Comparison of ENCODE assay signal across 24 cellular contexts in genomic region chr7:107605223-107605815, GRCh38. TPM values are rescaled to one million over a fixed set of nuclear protein-coding genes. Genes with fewer than 3 reads are reported as not detected.
"Had no signal": no experiment of that assay in that cellular context is flagged by ENCODE, and none has a peak within 500 bp of the region (broad histone marks: within the 10 kb centered on the region; RNA-seq: fewer than 3 reads in every experiment).

No MANE protein-coding gene starts in this region.

- H3K79me2 ChIP-seq: parathyroid adenoma had no signal

- H3K9me3 Mint-ChIP-seq: central memory CD8-positive, alpha-beta T cell; naive B cell; stimulated activated naive CD8-positive, alpha-beta T cell treated with anti-CD3 and anti-CD28 coated beads, Interleukin-15, Interleukin-2, amounts not matched to agents 100 ng/mL and 50 ng/mL, for 24 hours; T-helper 2 cell treated with Interferon-gamma antibody and Interleukin-4, amounts not matched to agents 5 μg/mL and 100 μg/mL, for 36 hours had no signal

- H3K27me3 ChIP-seq: ascending aorta, breast epithelium, tibial artery had no signal

- ATAC-seq: left lobe of liver, right cardiac atrium had no signal

- H3K36me3 ChIP-seq: breast epithelium had no signal

- H3K4me3 Mint-ChIP-seq: central memory CD8-positive, alpha-beta T cell; naive B cell; stimulated activated naive CD8-positive, alpha-beta T cell treated with anti-CD3 and anti-CD28 coated beads, Interleukin-15, Interleukin-2, amounts not matched to agents 100 ng/mL and 50 ng/mL, for 24 hours; T-helper 2 cell treated with Interferon-gamma antibody and Interleukin-4, amounts not matched to agents 5 μg/mL and 100 μg/mL, for 36 hours had no signal

- H2AFZ ChIP-seq: parathyroid adenoma had no signal

- DNase-seq: activated CD4-positive, CD25-positive, alpha-beta regulatory T cell treated with anti-CD3 and anti-CD28 coated beads, Interleukin-2, amount 50 U/mL, for 72 hours; activated CD8-positive, alpha-beta memory T cell treated with anti-CD3 and anti-CD28 coated beads, Interleukin-2, amount 50 U/mL, for 48 hours; activated effector memory CD4-positive, alpha-beta T cell treated with anti-CD3 and anti-CD28 coated beads, Interleukin-2, amount 50 U/mL, for 16 hours; activated naive CD4-positive, alpha-beta T cell treated with anti-CD3 and anti-CD28 coated beads, Interleukin-2, amount 50 U/mL, for 16 hours; activated T-cell treated with anti-CD3 and anti-CD28 coated beads, Interleukin-2, amount 50 U/mL, for 48 hours; cortex of kidney; effector CD4-positive, alpha-beta T cell; foreskin fibroblast; naive B cell; nucleus accumbens; right cardiac atrium; stimulated activated CD4-positive, alpha-beta T cell treated with anti-CD3 and anti-CD28 coated beads, Interleukin-4, amount 100 ng/mL, for 24 hours; substantia nigra; tibial artery; WERI-Rb-1 had no signal

- FAIRE-seq: TTC549 had no signal

- H3K27me3 Mint-ChIP-seq: central memory CD8-positive, alpha-beta T cell; naive B cell; stimulated activated naive CD8-positive, alpha-beta T cell treated with anti-CD3 and anti-CD28 coated beads, Interleukin-15, Interleukin-2, amounts not matched to agents 100 ng/mL and 50 ng/mL, for 24 hours had no signal

- H3K9me3 ChIP-seq: ascending aorta, breast epithelium, tibial artery had no signal

- H3K4me1 ChIP-seq: breast epithelium, parathyroid adenoma had no signal

- H3K9ac ChIP-seq: parathyroid adenoma had no signal

- H3K27ac Mint-ChIP-seq: stimulated activated naive CD8-positive, alpha-beta T cell treated with anti-CD3 and anti-CD28 coated beads, Interleukin-15, Interleukin-2, amounts not matched to agents 100 ng/mL and 50 ng/mL, for 24 hours; T-helper 2 cell treated with Interferon-gamma antibody and Interleukin-4, amounts not matched to agents 5 μg/mL and 100 μg/mL, for 36 hours had no signal

- H3K27ac ChIP-seq: ascending aorta, breast epithelium, parathyroid adenoma, tibial artery, WERI-Rb-1 had no signal

- H3K4me3 ChIP-seq: ascending aorta, breast epithelium, lung, tibial artery had no signal

- H3K4me1 Mint-ChIP-seq: central memory CD8-positive, alpha-beta T cell; naive B cell had no signal

RNA-seq across cellular contexts. Expression of gene SLC26A4, which starts 55.3 kb away (rescaled TPM):
- total RNA-seq: left lobe of liver had no signal
